8 cellular contexts compared by ENCODE assay signal in genomic region chr19:48249502-48250014, GRCh38. TPM values are rescaled to one million over a fixed set of nuclear protein-coding genes. Genes with fewer than 3 reads are reported as not detected.
DNase-seq lines count a peak whose midpoint lies in the region; ATAC-seq and TF ChIP-seq lines count a peak whose summit lies in the region.

No MANE protein-coding gene starts in this region.

- H3K27me3 ChIP-seq in OCI-LY3 (ENCODE audit: low read depth, low read length), result no peaks in the 10 kb centered on the region

- H3K27ac Mint-ChIP-seq in activated T-helper 17 cell treated with anti-CD3 and anti-CD28 coated beads, Interleukin-2, amount 50 U/mL, for 72 hours, result peak overlapping the region; percentile 97

- DNase-seq in lower leg skin (ENCODE audit: low spot score in 2 of 2) (peak; percentile 33 to 89), NCI-H510A treated with DMSO at 0.1 percent for 48 hours (lab: John Stamatoyannopoulos, UW) (no peak), NCI-H446 treated with DMSO at 0.1 percent for 48 hours (lab: John Stamatoyannopoulos, UW) (no peak), NCI-H128 (lab: John Stamatoyannopoulos, UW; ENCODE audit: unreplicated experiment) (no peak)
- DNase-seq in stimulated activated CD8-positive, alpha-beta memory T cell treated with anti-CD3 and anti-CD28 coated beads, Interleukin-4, amount 100 ng/mL, for 48 hours, result peak; percentile 83

- peak; percentile 73 for ATAC-seq in GM21423 (IDR thresholded peaks at IDR 0.05; ENCODE audit: unreplicated experiment)
- ATAC-seq in activated T-helper 17 cell treated with anti-CD3 and anti-CD28 coated beads, Interleukin-2, amount 50 U/mL, for 72 hours (replicated peaks), result peak; percentile 85

- H3K4me1 Mint-ChIP-seq in activated T-helper 17 cell treated with anti-CD3 and anti-CD28 coated beads, Interleukin-2, amount 50 U/mL, for 72 hours, result peaks cover 53% of the 10 kb centered on the region

- peaks cover 4% of the 10 kb centered on the region; the same call in 1 of the 2 replicates for H3K79me2 ChIP-seq in OCI-LY3 (ENCODE audit: low read length)

- no peaks in the 10 kb centered on the region for H4K20me1 ChIP-seq in OCI-LY3 (ENCODE audit: insufficient read depth, low read length)

- H3K27me3 Mint-ChIP-seq in activated T-helper 17 cell treated with anti-CD3 and anti-CD28 coated beads, Interleukin-2, amount 50 U/mL, for 72 hours, result no peaks in the 10 kb centered on the region

- H3K4me1 ChIP-seq in OCI-LY3 (ENCODE audit: low read length), result peaks cover 18% of the 10 kb centered on the region

- peak overlapping the region; percentile 73 for H3K4me2 ChIP-seq in OCI-LY3 (ENCODE audit: low read length)

- H3K4me3 ChIP-seq in OCI-LY3 (ENCODE audit: low read length), result peak overlapping the region; percentile 73
- H3K4me3 ChIP-seq in lower leg skin (ENCODE audit: low read depth, poor library complexity, severe bottlenecking), result no peak overlapping the region

- no peaks in the 10 kb centered on the region for H3K9me3 Mint-ChIP-seq in activated T-helper 17 cell treated with anti-CD3 and anti-CD28 coated beads, Interleukin-2, amount 50 U/mL, for 72 hours

- peak overlapping the region; percentile 64 for H3K9ac ChIP-seq in OCI-LY3 (ENCODE audit: low read length)

- 75 to 78% methylated on average over 13 of the region's 13 CpGs for WGBS in lower leg skin, 2 donors

- TF ChIP-seq CTCF in OCI-LY3 (IDR thresholded peaks at IDR 0.05; ENCODE audit: low read depth, low read length), result no peak
- no peak for TF ChIP-seq CTCF in lower leg skin (IDR thresholded peaks at IDR 0.05)

- H2AFZ ChIP-seq in OCI-LY3 (ENCODE audit: low read depth, low read length), result peak overlapping the region; percentile 89

- peaks cover 12% of the 10 kb centered on the region for H3K36me3 ChIP-seq in OCI-LY3 (replicated peaks; ENCODE audit: low read depth, low read length)

- TF ChIP-seq POLR2A in lower leg skin (IDR thresholded peaks at IDR 0.05), result no peak

- intact Hi-C loops in lower leg skin (cut with DNase I; ENCODE audit: low total_unique reads), result no loop called here

- peak overlapping the region; percentile 94 for H3K4me3 Mint-ChIP-seq in activated T-helper 17 cell treated with anti-CD3 and anti-CD28 coated beads, Interleukin-2, amount 50 U/mL, for 72 hours

- peaks cover 72% of the 10 kb centered on the region for H3K36me3 Mint-ChIP-seq in activated T-helper 17 cell treated with anti-CD3 and anti-CD28 coated beads, Interleukin-2, amount 50 U/mL, for 72 hours (ENCODE audit: low read depth)

- H3K27ac ChIP-seq in OCI-LY3 (ENCODE audit: low read length), result peak overlapping the region; percentile 74

- H3K9me3 ChIP-seq in OCI-LY3 (ENCODE audit: insufficient read depth, low read length), result no peaks in the 10 kb centered on the region

RNA-seq across cellular contexts. Expression of gene CARD8, which starts 6.2 kb away (rescaled TPM):
- 100 to 1,000 TPM; 161 to 244 TPM for total RNA-seq in activated T-helper 17 cell treated with anti-CD3 and anti-CD28 coated beads, Interleukin-2, amount 50 U/mL, for 72 hours
- total RNA-seq in lower leg skin, result 10 to 100 TPM in 3 of 4 donors, 1 to 10 TPM in 1; 9.3 to 14.1 (median 11.1) TPM

RNA-seq across cellular contexts. Expression of gene ZNF114, which starts 20.3 kb away (rescaled TPM):
- 1 to 10 TPM in 1 of 2 donors, not detected in 1; 1.4 TPM for total RNA-seq in activated T-helper 17 cell treated with anti-CD3 and anti-CD28 coated beads, Interleukin-2, amount 50 U/mL, for 72 hours
- under 1 TPM in 3 of 4 donors, not detected in 1; 0.15 to 0.81 (median 0.62) TPM for total RNA-seq in lower leg skin

Comparison
In these comparisons a context has a peak if more than half of its experiments do, and no peak if none do; other contexts are left out.
1. DNase-seq: peak in lower leg skin (2 of 2) and stimulated activated CD8-positive, alpha-beta memory T cell treated with anti-CD3 and anti-CD28 coated beads, Interleukin-4, amount 100 ng/mL, for 48 hours (single experiment); none in NCI-H510A treated with DMSO at 0.1 percent for 48 hours (single experiment), NCI-H446 treated with DMSO at 0.1 percent for 48 hours (single experiment) and NCI-H128 (single experiment).
2. RNA of gene CARD8, which starts 6.2 kb away (total RNA-seq): 161 to 244 TPM in activated T-helper 17 cell treated with anti-CD3 and anti-CD28 coated beads, Interleukin-2, amount 50 U/mL, for 72 hours; 9.3 to 14.1 TPM in lower leg skin; every median in the first group is over 10 times any median in the second.